Comparison of ENCODE assay signal across 24 cellular contexts in the genomic region with DNA sequence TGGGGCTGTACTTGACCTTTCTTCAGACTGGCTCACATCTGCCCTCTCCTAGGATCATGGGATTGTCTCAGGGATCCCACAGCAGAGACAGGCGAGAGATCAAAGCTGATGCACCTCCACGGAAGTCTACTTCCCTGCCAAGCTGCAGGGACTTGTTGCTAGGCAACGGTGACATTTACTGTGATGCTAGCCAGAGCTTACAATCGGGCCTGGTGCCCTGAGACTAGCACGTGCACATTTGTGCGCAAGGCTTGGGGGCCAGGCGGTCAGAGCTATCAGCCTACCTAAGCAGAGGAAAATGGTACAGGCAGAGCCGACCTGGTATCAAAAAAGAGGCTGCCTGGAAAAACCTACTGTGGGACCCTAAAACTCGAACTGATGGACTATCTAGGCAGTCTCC.
"Had no signal": no experiment of that assay in that cellular context is flagged by ENCODE, and none has a peak within 500 bp of the region (broad histone marks: within the 10 kb centered on the region; RNA-seq: fewer than 3 reads in every experiment).

No MANE protein-coding gene starts in this region.

- H3K9me3 ChIP-seq: ascending aorta, breast epithelium, colonic mucosa, esophagus squamous epithelium, gastroesophageal sphincter had no signal

- H3K27me3 ChIP-seq: ascending aorta, breast epithelium, cardiac muscle cell, colonic mucosa, esophagus squamous epithelium, gastroesophageal sphincter had no signal

- DNase-seq: activated CD4-positive, alpha-beta T cell treated with anti-CD3 and anti-CD28 coated beads for 4 hours; activated CD4-positive, alpha-beta T cell treated with anti-CD3 and anti-CD28 coated beads, Interleukin-2, amount 50 U/mL, for 1 hour; activated CD4-positive, alpha-beta T cell treated with anti-CD3 and anti-CD28 coated beads, Interleukin-2, amount 50 U/mL, for 48 hours; activated CD4-positive, CD25-positive, alpha-beta regulatory T cell; activated CD4-positive, CD25-positive, alpha-beta regulatory T cell treated with anti-CD3 and anti-CD28 coated beads, Interleukin-2, amount 50 U/mL, for 72 hours; activated CD8-positive, alpha-beta memory T cell treated with anti-CD3 and anti-CD28 coated beads for 24 hours; activated CD8-positive, alpha-beta T cell treated with anti-CD3 and anti-CD28 coated beads for 36 hours; activated effector memory CD4-positive, alpha-beta T cell treated with anti-CD3 and anti-CD28 coated beads, Interleukin-2, amount 50 U/mL, for 16 hours; activated naive CD4-positive, alpha-beta T cell treated with anti-CD3 and anti-CD28 coated beads, Interleukin-2, amount 10 ng/mL, durations not matched to agents 7 days and 5 days; activated naive CD8-positive, alpha-beta T cell treated with anti-CD3 and anti-CD28 coated beads, Interleukin-2, amount 10 ng/mL, durations not matched to agents 7 days and 5 days; activated T-cell treated with anti-CD3 and anti-CD28 coated beads, Interleukin-2, amount 50 U/mL, for 48 hours; colonic mucosa; effector CD8-positive, alpha-beta T cell; esophagus squamous epithelium; foreskin melanocyte; T-helper 1 cell; T-helper 17 cell; T1000 had no signal

- H3K27ac ChIP-seq: ascending aorta, breast epithelium, cardiac muscle cell, colonic mucosa, epithelial cell of prostate, esophagus squamous epithelium, gastroesophageal sphincter had no signal

- ATAC-seq: activated CD8-positive, alpha-beta T cell treated with anti-CD3 and anti-CD28 coated beads for 36 hours; activated naive CD4-positive, alpha-beta T cell treated with anti-CD3 and anti-CD28 coated beads, Interleukin-2, amount 50 U/mL, for 72 hours; gastroesophageal sphincter; T-helper 17 cell had no signal

- H3K36me3 ChIP-seq: ascending aorta, breast epithelium, cardiac muscle cell, colonic mucosa, esophagus squamous epithelium, gastroesophageal sphincter had no signal

- H3K4me3 ChIP-seq: ascending aorta, breast epithelium, cardiac muscle cell, colonic mucosa, esophagus squamous epithelium, gastroesophageal sphincter had no signal

- H3K4me1 ChIP-seq: ascending aorta, breast epithelium, colonic mucosa, esophagus squamous epithelium, gastroesophageal sphincter had no signal
